ENCODE assay signal across 1 cellular context in genomic region chr1:53400761-53401379, GRCh38.
A peak's percentile ranks its signal among the peaks of the same experiment; 100 is the strongest.
TF ChIP-seq lines count a peak whose summit lies in the region.

No MANE protein-coding gene starts in this region.

TF ChIP-seq in K562, 482 proteins besides CTCF, POLR2A, EP300 and RAD21:
- TF ChIP-seq, protein P1, sequence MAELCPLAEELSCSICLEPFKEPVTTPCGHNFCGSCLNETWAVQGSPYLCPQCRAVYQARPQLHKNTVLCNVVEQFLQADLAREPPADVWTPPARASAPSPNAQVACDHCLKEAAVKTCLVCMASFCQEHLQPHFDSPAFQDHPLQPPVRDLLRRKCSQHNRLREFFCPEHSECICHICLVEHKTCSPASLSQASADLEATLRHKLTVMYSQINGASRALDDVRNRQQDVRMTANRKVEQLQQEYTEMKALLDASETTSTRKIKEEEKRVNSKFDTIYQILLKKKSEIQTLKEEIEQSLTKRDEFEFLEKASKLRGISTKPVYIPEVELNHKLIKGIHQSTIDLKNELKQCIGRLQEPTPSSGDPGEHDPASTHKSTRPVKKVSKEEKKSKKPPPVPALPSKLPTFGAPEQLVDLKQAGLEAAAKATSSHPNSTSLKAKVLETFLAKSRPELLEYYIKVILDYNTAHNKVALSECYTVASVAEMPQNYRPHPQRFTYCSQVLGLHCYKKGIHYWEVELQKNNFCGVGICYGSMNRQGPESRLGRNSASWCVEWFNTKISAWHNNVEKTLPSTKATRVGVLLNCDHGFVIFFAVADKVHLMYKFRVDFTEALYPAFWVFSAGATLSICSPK (IDR thresholded peaks at IDR 0.05; ENCODE audit: borderline replicate concordance), result no peak
- peak; percentile 66 for TF ChIP-seq ZNF512 (tag; IDR thresholded peaks at IDR 0.05)
- no peak for TF ChIP-seq U2AF1 (optimal IDR thresholded peaks at IDR 0.05; ENCODE audit: low read depth, low read length)
- TF ChIP-seq, protein P2, sequence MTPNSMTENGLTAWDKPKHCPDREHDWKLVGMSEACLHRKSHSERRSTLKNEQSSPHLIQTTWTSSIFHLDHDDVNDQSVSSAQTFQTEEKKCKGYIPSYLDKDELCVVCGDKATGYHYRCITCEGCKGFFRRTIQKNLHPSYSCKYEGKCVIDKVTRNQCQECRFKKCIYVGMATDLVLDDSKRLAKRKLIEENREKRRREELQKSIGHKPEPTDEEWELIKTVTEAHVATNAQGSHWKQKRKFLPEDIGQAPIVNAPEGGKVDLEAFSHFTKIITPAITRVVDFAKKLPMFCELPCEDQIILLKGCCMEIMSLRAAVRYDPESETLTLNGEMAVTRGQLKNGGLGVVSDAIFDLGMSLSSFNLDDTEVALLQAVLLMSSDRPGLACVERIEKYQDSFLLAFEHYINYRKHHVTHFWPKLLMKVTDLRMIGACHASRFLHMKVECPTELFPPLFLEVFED (CRISPR knock-in tag; conservative IDR thresholded peaks at IDR 0.05), result 0 out of 2 replicates have a peak, but pooled peaks have one; percentile 15
- no peak for TF ChIP-seq SMARCB1 (IDR thresholded peaks at IDR 0.05; ENCODE audit: insufficient read length, low read depth)
- no peak for TF ChIP-seq POU5F1 (IDR thresholded peaks at IDR 0.05; ENCODE audit: borderline replicate concordance, low read depth, low read length, partially characterized antibody)
- TF ChIP-seq OTX1 (CRISPR knock-in tag; IDR thresholded peaks at IDR 0.05), result 0 out of 2 replicates have a peak, but pooled peaks have one; percentile 38
- TF ChIP-seq IRF9 (tag; IDR thresholded peaks at IDR 0.05), result 0 out of 2 replicates have a peak, but pooled peaks have one; percentile 20
TF ChIP-seq in K562: peak in this region for 4.
